Comparison of ENCODE assay signal across 10 cellular contexts in genomic region chr16:8818499-8819270, GRCh38. TPM values are rescaled to one million over a fixed set of nuclear protein-coding genes. Genes with fewer than 3 reads are reported as not detected.
DNase-seq lines count a peak whose midpoint lies in the region; ATAC-seq and TF ChIP-seq lines count a peak whose summit lies in the region.
"Had no signal": no experiment of that assay in that cellular context is flagged by ENCODE, and none has a peak within 500 bp of the region (broad histone marks: within the 10 kb centered on the region; RNA-seq: fewer than 3 reads in every experiment).

No MANE protein-coding gene starts in this region.

- H3K4me3 ChIP-seq in A673 (ENCODE audit: low read depth, low read length, poor library complexity, severe bottlenecking) (no peak overlapping the region), HL-60 (replicated peaks; ENCODE audit: insufficient read depth, low read length) (no peak overlapping the region), body of pancreas (no peak overlapping the region), left lung (no peak overlapping the region)

- TF ChIP-seq CTCF in A673 (conservative IDR thresholded peaks at IDR 0.05; ENCODE audit: low read depth, low read length) (no peak), HL-60 (IDR thresholded peaks at IDR 0.05; ENCODE audit: insufficient read depth, low read length) (no peak), body of pancreas (IDR thresholded peaks at IDR 0.05) (no peak), left lung (IDR thresholded peaks at IDR 0.05) (no peak)

- H3K4me1 Mint-ChIP-seq in T-helper 2 cell treated with Interferon-gamma antibody and Interleukin-4, amounts not matched to agents 5 μg/mL and 100 μg/mL, for 36 hours (ENCODE audit: low read depth) = peaks cover 31% of the 10 kb centered on the region

- no peak for DNase-seq in A673 (ENCODE audit: low spot score)
- DNase-seq in HL-60 (ENCODE audit: low read depth in 1 of 2, low spot score in 1 of 2) = peak in 1 of 2 experiments; percentile 51
- no peak for DNase-seq in NOMO-1 (lab: John Stamatoyannopoulos, UW; ENCODE audit: unreplicated experiment in 2 of 2)
- DNase-seq in body of pancreas = no peak
- DNase-seq in left lung = no peak
- no peak for DNase-seq in T-helper 2 cell treated with Interferon-gamma antibody and Interleukin-4, amounts not matched to agents 5 μg/mL and 100 μg/mL, for 36 hours (ENCODE audit: low spot score)

- H3K9me3 ChIP-seq in A673 (ENCODE audit: low read depth, low read length, poor library complexity, severe bottlenecking) = no peaks in the 10 kb centered on the region
- H3K9me3 ChIP-seq in body of pancreas = no peaks in the 10 kb centered on the region
- H3K9me3 ChIP-seq in left lung = no peaks in the 10 kb centered on the region

- no peak for TF ChIP-seq POLR2A in body of pancreas (IDR thresholded peaks at IDR 0.05)

- H3K27ac ChIP-seq in A673 (ENCODE audit: low read depth, low read length, poor library complexity, severe bottlenecking) = peak overlapping the region; percentile 8
- peak overlapping the region; percentile 22 for H3K27ac ChIP-seq in HL-60 (replicated peaks)
- H3K27ac ChIP-seq in body of pancreas = no peak overlapping the region
- no peak overlapping the region for H3K27ac ChIP-seq in left lung

- no TSS peak for BruUV-seq in A673 (replicated peaks; lab: Mats Ljungman, UMichigan)

- intact Hi-C loops in A673 (cut with micrococcal nuclease; ENCODE audit: unreplicated experiment) = no loop called here
- intact Hi-C loops in body of pancreas (cut with DNase I) = loop anchor here (5.0 kb wide), 1 partner anchor 51 kb away; no protein-coding TSS in a partner anchor
- intact Hi-C loops in left lung (cut with DNase I) = no loop called here

- POLR2A ChIA-PET in A673 (lab: Charles Lee; ENCODE audit: low non-redundant PET) = no interaction called here

- H3K4me3 Mint-ChIP-seq in T-helper 2 cell treated with Interferon-gamma antibody and Interleukin-4, amounts not matched to agents 5 μg/mL and 100 μg/mL, for 36 hours = no peak overlapping the region
- H3K4me3 Mint-ChIP-seq: neural crest cell had no signal

- H3K27me3 ChIP-seq in A673 (replicated peaks; ENCODE audit: insufficient read depth, low read depth, low read length, poor library complexity) (no peaks in the 10 kb centered on the region), HL-60 (ENCODE audit: insufficient read depth, poor library complexity, severe bottlenecking) (no peaks in the 10 kb centered on the region), body of pancreas (no peaks in the 10 kb centered on the region), left lung (no peaks in the 10 kb centered on the region)

- ATAC-seq in GM18868 (IDR thresholded peaks at IDR 0.05; ENCODE audit: unreplicated experiment) (peak; percentile 86), HG02642 (IDR thresholded peaks at IDR 0.05; ENCODE audit: poor library complexity, unreplicated experiment) (peak; percentile 79), body of pancreas (no peak), left lung (no peak)

- peaks cover 66% of the 10 kb centered on the region for H3K36me3 Mint-ChIP-seq in T-helper 2 cell treated with Interferon-gamma antibody and Interleukin-4, amounts not matched to agents 5 μg/mL and 100 μg/mL, for 36 hours (ENCODE audit: low read depth)

- H3K9me3 Mint-ChIP-seq in T-helper 2 cell treated with Interferon-gamma antibody and Interleukin-4, amounts not matched to agents 5 μg/mL and 100 μg/mL, for 36 hours = no peaks in the 10 kb centered on the region
- H3K9me3 Mint-ChIP-seq: activated naive CD4-positive, alpha-beta T cell treated with anti-CD3 and anti-CD28 coated beads, Interleukin-2, amount 50 U/mL, for 72 hours; neural crest cell had no signal

- 79 to 84% methylated on average over 9 to 10 of the region's 10 CpGs for WGBS in body of pancreas, 2 donors

- CTCF ChIA-PET in A673 (lab: Charles Lee) = no interaction called here

- no peaks in the 10 kb centered on the region for H3K27me3 Mint-ChIP-seq in T-helper 2 cell treated with Interferon-gamma antibody and Interleukin-4, amounts not matched to agents 5 μg/mL and 100 μg/mL, for 36 hours (ENCODE audit: low read depth)

- H3K36me3 ChIP-seq in A673 (ENCODE audit: insufficient read depth, low read length, poor library complexity, severe bottlenecking) = peaks cover 59% of the 10 kb centered on the region
- H3K36me3 ChIP-seq in body of pancreas (replicated peaks in 1 of 2; ENCODE audit: insufficient read depth in 1 of 2, low read depth in 2 of 2) = peaks cover 8 to 23% of the 10 kb centered on the region in 2 donors
- peaks cover 0 to 88% of the 10 kb centered on the region in 2 donors for H3K36me3 ChIP-seq in left lung

- no peak overlapping the region for H3K27ac Mint-ChIP-seq in T-helper 2 cell treated with Interferon-gamma antibody and Interleukin-4, amounts not matched to agents 5 μg/mL and 100 μg/mL, for 36 hours

- H3K4me1 ChIP-seq in A673 (ENCODE audit: insufficient read depth, low read length, poor library complexity, severe bottlenecking) = peaks cover 33% of the 10 kb centered on the region
- peaks cover 9% of the 10 kb centered on the region for H3K4me1 ChIP-seq in body of pancreas
- H3K4me1 ChIP-seq in left lung = peaks cover 0 to 6% of the 10 kb centered on the region in 2 donors

RNA-seq across cellular contexts. Expression of gene PMM2, which starts 21.0 kb away (rescaled TPM):
- total RNA-seq in A673 (2021) (44.3 and 54.8 TPM in 2 replicates), body of pancreas (100 to 1,000 TPM in 1 of 2 donors, 10 to 100 TPM in 1; 34.8 to 127 TPM), left lung (10 to 100 TPM; 35.8 to 38.2 TPM)

RNA-seq across cellular contexts. Expression of gene TMEM186, which starts 21.2 kb away (rescaled TPM):
- total RNA-seq in A673 (2021) (13.3 and 13.5 TPM in 2 replicates), body of pancreas (1 to 10 TPM in 1 of 2 donors, under 1 TPM in 1; 0.99 to 3.6 TPM), left lung (1 to 10 TPM; 8.8 to 9.8 TPM)

RNA-seq across cellular contexts. Expression of gene CARHSP1, which starts 50.1 kb away (rescaled TPM):
- 316 and 329 TPM in 2 replicates for total RNA-seq in A673 (2021)
- total RNA-seq in body of pancreas = 10 to 100 TPM; 16.5 to 59.9 TPM
- 10 to 100 TPM; 74.0 to 96.0 TPM for total RNA-seq in left lung

Comparison
In these comparisons a context has a peak if more than half of its experiments do, and no peak if none do; other contexts are left out.
1. H3K27ac ChIP-seq: peak in A673 (single experiment) and HL-60 (single experiment); none in body of pancreas (0 of 4) and left lung (0 of 2).
2. ATAC-seq: peak in GM18868 (single experiment) and HG02642 (single experiment); none in body of pancreas (single experiment) and left lung (single experiment).